9 cellular contexts compared by ENCODE assay signal in genomic region chr2:75424936-75425619, GRCh38.
DNase-seq lines count a peak whose midpoint lies in the region; ATAC-seq, FAIRE-seq and TF ChIP-seq lines count a peak whose summit lies in the region.
"Had no signal": no experiment of that assay in that cellular context is flagged by ENCODE, and none has a peak within 500 bp of the region (broad histone marks: within the 10 kb centered on the region; RNA-seq: fewer than 3 reads in every experiment).

No MANE protein-coding gene starts in this region.

- no peak overlapping the region for H2AFZ ChIP-seq in GM23248

- no peaks in the 10 kb centered on the region for H3K9me2 ChIP-seq in GM23248 (ENCODE audit: insufficient read depth)

- no peak overlapping the region for H3K9ac ChIP-seq in GM23248

- H3K9me3 ChIP-seq in GM23248 (ENCODE audit: low read depth) (no peaks in the 10 kb centered on the region), SJSA1 (replicated peaks) (no peaks in the 10 kb centered on the region), small intestine (ENCODE audit: control insufficient read depth, low read depth) (no peaks in the 10 kb centered on the region)

- H3K79me2 ChIP-seq in GM23248 (ENCODE audit: insufficient read depth): no peaks in the 10 kb centered on the region

- H3K4me2 ChIP-seq in GM23248 (ENCODE audit: unreplicated experiment): peak overlapping the region; percentile 56

- H3F3A ChIP-seq in GM23248 (ENCODE audit: insufficient read depth): no peaks in the 10 kb centered on the region

- DNase-seq in AG08395 (ENCODE audit: low spot score): peak; percentile 30
- DNase-seq in GM23248: peak; percentile 65
- peak; percentile 21 to 49 for DNase-seq in SJSA1 (ENCODE audit: low read depth in 1 of 2, low spot score in 2 of 2)
- DNase-seq in glomerular visceral epithelial cell (ENCODE audit: extremely low spot score): peak; percentile 9
- DNase-seq in natural killer cell: no peak
- no peak for DNase-seq in T-helper 2 cell
- DNase-seq in posterior vena cava (ENCODE audit: low spot score): no peak
- DNase-seq in small intestine: no peak
- DNase-seq: NCI-H1105 treated with DMSO at 0.1 percent for 48 hours had no signal

- no peaks in the 10 kb centered on the region for H3K36me3 Mint-ChIP-seq in natural killer cell

- H3K4me1 Mint-ChIP-seq in natural killer cell: no peaks in the 10 kb centered on the region

- H3K27ac ChIP-seq in GM23248 (no peak overlapping the region), SJSA1 (no peak overlapping the region), small intestine (ENCODE audit: low read depth in 1 of 2, low read length in 1 of 2) (no peak overlapping the region)

- no peak for ATAC-seq in natural killer cell

- no peak overlapping the region for H3K4me3 Mint-ChIP-seq in natural killer cell

- no peaks in the 10 kb centered on the region for H4K20me1 ChIP-seq in GM23248 (ENCODE audit: insufficient read depth)

- H3K9me3 Mint-ChIP-seq in natural killer cell: no peaks in the 10 kb centered on the region

- in situ Hi-C loops in GM23248 (cut with MboI): no loop called here

- H3K27me3 Mint-ChIP-seq in natural killer cell (ENCODE audit: low read depth in 2 of 2): peaks cover 0 to 9% of the 10 kb centered on the region in 2 donors

- WGBS in GM23248 (ENCODE audit: low coverage in 1 of 2, low lambda C conversion rate in 2 of 2, missing lambda C conversion rate in 2 of 2), 2 experiments: 35 to 42% methylated on average over 3 to 4 of the region's 4 CpGs
- WGBS in small intestine, 3 donors: 63 to 69% (median 63%) methylated on average over 4 of the region's 4 CpGs

- intact Hi-C loops in natural killer cell (cut with micrococcal nuclease): no loop called here
- intact Hi-C loops in posterior vena cava (cut with DNase I): no loop called here

- 0 out of 2 replicates have a peak, but pooled peaks cover 12% of the 10 kb centered on the region for H3K27me3 ChIP-seq in GM23248 (replicated peaks; ENCODE audit: insufficient read depth)
- H3K27me3 ChIP-seq in SJSA1 (replicated peaks): peaks cover 14% of the 10 kb centered on the region
- H3K27me3 ChIP-seq in small intestine (ENCODE audit: control insufficient read depth in 2 of 2, insufficient read depth in 2 of 2, low read length in 2 of 2): peaks cover 0 to 3% of the 10 kb centered on the region in 2 donors

- H3K4me1 ChIP-seq in GM23248 (ENCODE audit: insufficient read depth) (peaks cover 7% of the 10 kb centered on the region), SJSA1 (replicated peaks) (no peaks in the 10 kb centered on the region), small intestine (ENCODE audit: control insufficient read depth in 2 of 2, insufficient read depth in 1 of 2, low read depth in 1 of 2, low read length in 1 of 2) (no peaks in the 10 kb centered on the region)

- no peak for TF ChIP-seq CTCF in natural killer cell (IDR thresholded peaks at IDR 0.05)

- H3K4me3 ChIP-seq in GM23248: no peak overlapping the region
- H3K4me3 ChIP-seq in SJSA1: no peak overlapping the region
- no peak overlapping the region for H3K4me3 ChIP-seq in small intestine (ENCODE audit: low read depth in 1 of 2, low read length in 2 of 2)

- H3K36me3 ChIP-seq in GM23248 (ENCODE audit: low read depth): no peaks in the 10 kb centered on the region
- H3K36me3 ChIP-seq in SJSA1: no peaks in the 10 kb centered on the region
- no peaks in the 10 kb centered on the region for H3K36me3 ChIP-seq in small intestine (ENCODE audit: control insufficient read depth in 2 of 2, insufficient read depth in 2 of 2, low read length in 2 of 2)

- no peak overlapping the region for H3K27ac Mint-ChIP-seq in natural killer cell

- FAIRE-seq in small intestine (lab: Jason Lieb, UNC): no peak

Comparison
In these comparisons a context has a peak if more than half of its experiments do, and no peak if none do; other contexts are left out.
1. DNase-seq: peak in AG08395 (single experiment), GM23248 (single experiment), SJSA1 (2 of 2) and glomerular visceral epithelial cell (single experiment); none in natural killer cell (single experiment), T-helper 2 cell (0 of 5), posterior vena cava (single experiment) and small intestine (single experiment).